Comparison of ENCODE assay signal across 24 cellular contexts in genomic region chr5:118293378-118293777, GRCh38.
A peak's percentile ranks its signal among the peaks of the same experiment; 100 is the strongest.
DNase-seq lines count a peak whose midpoint lies in the region; ATAC-seq, FAIRE-seq and TF ChIP-seq lines count a peak whose summit lies in the region.
"Had no signal": no experiment of that assay in that cellular context is flagged by ENCODE, and none has a peak within 500 bp of the region (broad histone marks: within the 10 kb centered on the region; RNA-seq: fewer than 3 reads in every experiment).

No MANE protein-coding gene starts in this region.

- POLR2A ChIA-PET in activated CD4-positive, alpha-beta memory T cell treated with anti-CD3 and anti-CD28 coated beads, Interleukin-2, amount 10 ng/mL, durations not matched to agents 7 days and 5 days (lab: Charles Lee) = no interaction called here

- no peaks in the 10 kb centered on the region for H3K4me1 Mint-ChIP-seq in activated CD4-positive, alpha-beta memory T cell treated with anti-CD3 and anti-CD28 coated beads, Interleukin-2, amount 10 ng/mL, durations not matched to agents 7 days and 5 days
- no peaks in the 10 kb centered on the region for H3K4me1 Mint-ChIP-seq in activated naive CD8-positive, alpha-beta T cell treated with anti-CD3 and anti-CD28 coated beads for 36 hours

- H3K4me3 ChIP-seq in coronary artery = no peak overlapping the region
- H3K4me3 ChIP-seq: A549, BLaER1, GM12878, SJCRH30 had no signal

- H3K27me3 Mint-ChIP-seq in activated CD4-positive, alpha-beta memory T cell treated with anti-CD3 and anti-CD28 coated beads, Interleukin-2, amount 10 ng/mL, durations not matched to agents 7 days and 5 days = no peaks in the 10 kb centered on the region
- H3K27me3 Mint-ChIP-seq in activated naive CD8-positive, alpha-beta T cell treated with anti-CD3 and anti-CD28 coated beads for 36 hours = no peaks in the 10 kb centered on the region

- H3K9me3 Mint-ChIP-seq in activated CD4-positive, alpha-beta memory T cell treated with anti-CD3 and anti-CD28 coated beads, Interleukin-2, amount 10 ng/mL, durations not matched to agents 7 days and 5 days = no peaks in the 10 kb centered on the region
- H3K9me3 Mint-ChIP-seq in activated naive CD8-positive, alpha-beta T cell treated with anti-CD3 and anti-CD28 coated beads for 36 hours = peaks cover 1% of the 10 kb centered on the region
- H3K9me3 Mint-ChIP-seq: H9 had no signal

- intact Hi-C loops in left ventricle myocardium superior (cut with micrococcal nuclease) = no loop called here

- no peak overlapping the region for H3K4me3 Mint-ChIP-seq in activated CD4-positive, alpha-beta memory T cell treated with anti-CD3 and anti-CD28 coated beads, Interleukin-2, amount 10 ng/mL, durations not matched to agents 7 days and 5 days
- H3K4me3 Mint-ChIP-seq in activated naive CD8-positive, alpha-beta T cell treated with anti-CD3 and anti-CD28 coated beads for 36 hours = no peak overlapping the region
- H3K4me3 Mint-ChIP-seq: CD8-positive, alpha-beta T cell; H9 had no signal

- CTCF ChIA-PET in activated CD4-positive, alpha-beta memory T cell treated with anti-CD3 and anti-CD28 coated beads, Interleukin-2, amount 10 ng/mL, durations not matched to agents 7 days and 5 days (lab: Charles Lee) = no interaction called here

- H3K36me3 Mint-ChIP-seq in activated CD4-positive, alpha-beta memory T cell treated with anti-CD3 and anti-CD28 coated beads, Interleukin-2, amount 10 ng/mL, durations not matched to agents 7 days and 5 days (ENCODE audit: low read depth) = no peaks in the 10 kb centered on the region
- H3K36me3 Mint-ChIP-seq in activated naive CD8-positive, alpha-beta T cell treated with anti-CD3 and anti-CD28 coated beads for 36 hours = no peaks in the 10 kb centered on the region
- H3K36me3 Mint-ChIP-seq: CD8-positive, alpha-beta T cell had no signal

- ATAC-seq in GM18861 (IDR thresholded peaks at IDR 0.05; ENCODE audit: unreplicated experiment) = peak; percentile 60
- peak; percentile 46 for ATAC-seq in HG02798 (IDR thresholded peaks at IDR 0.05; ENCODE audit: poor library complexity, unreplicated experiment)
- ATAC-seq in left ventricle myocardium superior = peak; percentile 32
- ATAC-seq: A549; CD8-positive, alpha-beta T cell; GM12878; PC-3 had no signal

- no peak for DNase-seq in D721Med (ENCODE audit: insufficient read length, low spot score)
- no peak for DNase-seq in left ventricle myocardium superior
- no peak for DNase-seq in activated CD4-positive, alpha-beta memory T cell treated with anti-CD3 and anti-CD28 coated beads, Interleukin-2, amount 10 ng/mL, durations not matched to agents 7 days and 5 days
- no peak for DNase-seq in coronary artery (ENCODE audit: low spot score)
- DNase-seq in activated naive CD8-positive, alpha-beta T cell treated with anti-CD3 and anti-CD28 coated beads for 36 hours = no peak
- DNase-seq: Calu3; CD8-positive, alpha-beta T cell; DMS53; EL; H9; MM.1S; NCI-H1092; NCI-H146; NCI-H2029 treated with DMSO at 0.1 percent for 48 hours; NCI-H2171; NCI-H526; PC-3; RPMI8226; SJCRH30 had no signal

- no peak overlapping the region for H3K27ac ChIP-seq in coronary artery
- H3K27ac ChIP-seq: A549, BLaER1, SJCRH30 had no signal

- TF ChIP-seq CTCF in D721Med (IDR thresholded peaks at IDR 0.05; ENCODE audit: insufficient read depth, missing control alignments) (no peak), coronary artery (IDR thresholded peaks at IDR 0.05) (no peak)

- H3K27ac Mint-ChIP-seq in activated CD4-positive, alpha-beta memory T cell treated with anti-CD3 and anti-CD28 coated beads, Interleukin-2, amount 10 ng/mL, durations not matched to agents 7 days and 5 days = no peak overlapping the region
- H3K27ac Mint-ChIP-seq in activated naive CD8-positive, alpha-beta T cell treated with anti-CD3 and anti-CD28 coated beads for 36 hours = no peak overlapping the region
- H3K27ac Mint-ChIP-seq: CD8-positive, alpha-beta T cell; H9 had no signal

- FAIRE-seq in D721Med (lab: Jason Lieb, UNC) = peak; percentile 53
- FAIRE-seq: A549, GM12878 had no signal
